ENCODE assay signal across 1 cellular context in genomic region chr1:10472220-10473144, GRCh38.
A peak's percentile ranks its signal among the peaks of the same experiment; 100 is the strongest.
TF ChIP-seq lines count a peak whose summit lies in the region.

Gene DFFA, minus strand, starts transcription at chr1:10472529. Its CDS starts 71 bp downstream, at chr1:10472458.

TF ChIP-seq in HepG2, 621 proteins besides CTCF, POLR2A, EP300 and RAD21 (continued from another document and continues in another):
- no peak for TF ChIP-seq ZNF407 (CRISPR knock-in tag; IDR thresholded peaks at IDR 0.05; ENCODE audit: not compliant biosample characterization)
- TF ChIP-seq MEF2D (CRISPR knock-in tag; IDR thresholded peaks at IDR 0.05) = peak; percentile 40; the same call in 1 of the 2 replicates
- TF ChIP-seq ZNF180 (CRISPR knock-in tag; IDR thresholded peaks at IDR 0.05; ENCODE audit: borderline replicate concordance, low read depth) = peak; percentile 40; the same call in 1 of the 2 replicates
- TF ChIP-seq TEAD2 (CRISPR knock-in tag; IDR thresholded peaks at IDR 0.05) = no peak
- TF ChIP-seq ZNF230 (CRISPR knock-in tag; IDR thresholded peaks at IDR 0.05) = peak; percentile 65; the same call in 1 of the 2 replicates
- peak; percentile 88 for TF ChIP-seq MAZ (IDR thresholded peaks at IDR 0.05; ENCODE audit: borderline replicate concordance, low read depth, low read length)
- TF ChIP-seq MAZ (CRISPR knock-in tag; IDR thresholded peaks at IDR 0.05; ENCODE audit: low read depth) = peak; percentile 70
- no peak for TF ChIP-seq PTBP1 (IDR thresholded peaks at IDR 0.05; ENCODE audit: low read depth, low read length, poor library complexity, severe bottlenecking)
- TF ChIP-seq ZNF589 (CRISPR knock-in tag; conservative IDR thresholded peaks at IDR 0.05) = no peak
- TF ChIP-seq ZNF530 (CRISPR knock-in tag; IDR thresholded peaks at IDR 0.05; ENCODE audit: low read depth) = no peak
- no peak for TF ChIP-seq ZNF562 (CRISPR knock-in tag; IDR thresholded peaks at IDR 0.05; ENCODE audit: borderline replicate concordance)
- TF ChIP-seq IKZF4 (CRISPR knock-in tag; IDR thresholded peaks at IDR 0.05; ENCODE audit: borderline replicate concordance, low read depth, not compliant biosample characterization) = peak; percentile 67
- TF ChIP-seq ZNF547 (CRISPR knock-in tag; IDR thresholded peaks at IDR 0.05) = peak; percentile 79
- TF ChIP-seq RCOR2 (CRISPR knock-in tag; IDR thresholded peaks at IDR 0.05) = no peak; the same call in 1 of the 2 replicates
- peak; percentile 95 for TF ChIP-seq ARID4A (CRISPR knock-in tag; IDR thresholded peaks at IDR 0.05; ENCODE audit: borderline replicate concordance)
- TF ChIP-seq REPIN1 (CRISPR knock-in tag; IDR thresholded peaks at IDR 0.05; ENCODE audit: borderline replicate concordance, low read depth) = no peak
- 0 out of 2 replicates have a peak, but pooled peaks have one; percentile 41 for TF ChIP-seq MXD1 (CRISPR knock-in tag; IDR thresholded peaks at IDR 0.05)
- no peak for TF ChIP-seq AHDC1 (CRISPR knock-in tag; IDR thresholded peaks at IDR 0.05; ENCODE audit: borderline replicate concordance)
- no peak for TF ChIP-seq HMGA1 (CRISPR knock-in tag; conservative IDR thresholded peaks at IDR 0.05)
- no peak for TF ChIP-seq CREBL2 (CRISPR knock-in tag; IDR thresholded peaks at IDR 0.05; ENCODE audit: borderline replicate concordance)
- no peak for TF ChIP-seq CC2D1A (CRISPR knock-in tag; IDR thresholded peaks at IDR 0.05)
- TF ChIP-seq KDM5B (CRISPR knock-in tag; IDR thresholded peaks at IDR 0.05; ENCODE audit: borderline replicate concordance) = peak; percentile 88; the same call in 1 of the 2 replicates
- TF ChIP-seq NONO (IDR thresholded peaks at IDR 0.05) = no peak
- TF ChIP-seq NONO (CRISPR knock-in tag; conservative IDR thresholded peaks at IDR 0.05) = peak; percentile 53; the same call in 1 of the 2 replicates
- TF ChIP-seq KLF15 (CRISPR knock-in tag; IDR thresholded peaks at IDR 0.05; ENCODE audit: borderline replicate concordance) = no peak
- TF ChIP-seq KDM5A (IDR thresholded peaks at IDR 0.05; ENCODE audit: borderline replicate concordance, low read length) = peak; percentile 56; the same call in 1 of the 2 replicates
- no peak for TF ChIP-seq EEA1 (CRISPR knock-in tag; IDR thresholded peaks at IDR 0.05; ENCODE audit: borderline replicate concordance)
- no peak; the same call in 1 of the 2 replicates for TF ChIP-seq ZMYM3 (CRISPR knock-in tag; IDR thresholded peaks at IDR 0.05)
- no peak for TF ChIP-seq ADNP (CRISPR knock-in tag; IDR thresholded peaks at IDR 0.05)
- TF ChIP-seq SMARCE1 (IDR thresholded peaks at IDR 0.05; ENCODE audit: borderline replicate concordance) = no peak
- peak; percentile 59; the same call in 1 of the 2 replicates for TF ChIP-seq ELF4 (CRISPR knock-in tag; IDR thresholded peaks at IDR 0.05; ENCODE audit: borderline replicate concordance)
- peak; percentile 98 for TF ChIP-seq ZFY (CRISPR knock-in tag; IDR thresholded peaks at IDR 0.05)
- peak; percentile 84; the same call in 1 of the 2 replicates for TF ChIP-seq MIER3 (CRISPR knock-in tag; IDR thresholded peaks at IDR 0.05; ENCODE audit: borderline replicate concordance)
- no peak for TF ChIP-seq XBP1 (CRISPR knock-in tag; IDR thresholded peaks at IDR 0.05)
- TF ChIP-seq HNRNPUL1 (IDR thresholded peaks at IDR 0.05; ENCODE audit: low read depth, low read length) = no peak
- peak; percentile 65 for TF ChIP-seq RFXANK (CRISPR knock-in tag; IDR thresholded peaks at IDR 0.05)
- peak; percentile 97 for TF ChIP-seq ZNF687 (CRISPR knock-in tag; IDR thresholded peaks at IDR 0.05)
- TF ChIP-seq REXO4 (CRISPR knock-in tag; IDR thresholded peaks at IDR 0.05; ENCODE audit: borderline replicate concordance) = no peak
